Comparison of ENCODE assay signal across 8 cellular contexts in the genomic region with DNA sequence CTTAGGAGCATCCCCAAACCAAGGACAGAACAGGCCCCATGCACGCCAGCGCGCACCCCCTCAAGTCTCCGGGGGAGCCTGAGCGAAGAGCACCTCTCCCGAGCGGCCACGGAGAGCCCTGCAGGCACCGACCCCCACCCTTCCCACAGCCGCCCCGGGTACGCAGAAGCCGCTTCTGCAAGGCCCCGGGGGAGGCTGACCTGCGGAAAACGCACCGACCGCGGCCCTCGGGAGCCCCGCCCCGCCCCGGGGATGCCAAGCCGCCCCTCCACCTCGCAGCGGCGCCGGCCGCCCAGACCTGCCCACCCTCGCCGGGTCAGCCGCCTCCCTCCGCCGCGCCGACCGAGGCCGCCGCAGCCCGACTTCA. TPM values are rescaled to one million over a fixed set of nuclear protein-coding genes. Genes with fewer than 3 reads are reported as not detected.
DNase-seq lines count a peak whose midpoint lies in the region; ATAC-seq and TF ChIP-seq lines count a peak whose summit lies in the region.

No MANE protein-coding gene starts in this region.

- H3K9me3 ChIP-seq in colonic mucosa, result no peaks in the 10 kb centered on the region

- intact Hi-C loops in colonic mucosa (cut with DNase I), result loop anchor here (10.0 kb wide), 1 partner anchor 60 kb away; the partner anchor contains the start of gene IPO8

- H3K27ac ChIP-seq in 22Rv1 (peak overlapping the region; percentile 89), colonic mucosa (peak overlapping the region; percentile 90)

- H3K4me1 Mint-ChIP-seq in natural killer cell treated with Interleukin-12 subunit alpha and Interleukin-12 subunit beta and Interleukin-15 and Interleukin-18, amount 100 ng/mL, for 72 hours (ENCODE audit: low read depth in 2 of 2), result peaks cover 36 to 43% of the 10 kb centered on the region in 2 donors

- H3K27me3 ChIP-seq in colonic mucosa, result no peaks in the 10 kb centered on the region

- TF ChIP-seq CTCF in 22Rv1 (IDR thresholded peaks at IDR 0.05) (no peak), LNCaP clone FGC (IDR thresholded peaks at IDR 0.05; ENCODE audit: control insufficient read depth, extremely low read depth, insufficient read depth) (no peak), colonic mucosa (IDR thresholded peaks at IDR 0.05) (no peak)

- no peaks in the 10 kb centered on the region for H3K36me3 ChIP-seq in colonic mucosa

- peak overlapping the region; percentile 80 to 86 for H3K9ac ChIP-seq in colonic mucosa (ENCODE audit: low read depth in 2 of 2, low read length in 2 of 2)

- H3K4me3 ChIP-seq in LNCaP clone FGC (ENCODE audit: low read depth, low read length) (peak overlapping the region; percentile 55), colonic mucosa (peak overlapping the region; percentile 84)

- H3K4me1 ChIP-seq in colonic mucosa, result peaks cover 7% of the 10 kb centered on the region

- H3K27ac Mint-ChIP-seq in natural killer cell treated with Interleukin-12 subunit alpha and Interleukin-12 subunit beta and Interleukin-15 and Interleukin-18, amount 100 ng/mL, for 72 hours, result peak overlapping the region; percentile 63 to 79

- peak overlapping the region; percentile 93 for H3K4me3 Mint-ChIP-seq in natural killer cell treated with Interleukin-12 subunit alpha and Interleukin-12 subunit beta and Interleukin-15 and Interleukin-18, amount 100 ng/mL, for 72 hours

- no peaks in the 10 kb centered on the region for H3K27me3 Mint-ChIP-seq in natural killer cell treated with Interleukin-12 subunit alpha and Interleukin-12 subunit beta and Interleukin-15 and Interleukin-18, amount 100 ng/mL, for 72 hours

- DNase-seq in LNCaP clone FGC (ENCODE audit: low read depth) (no peak), colonic mucosa (no peak), NCI-H524 (lab: John Stamatoyannopoulos, UW) (no peak), cerebellar cortex (ENCODE audit: low spot score) (no peak)
- DNase-seq in natural killer cell treated with Interleukin-12 subunit alpha and Interleukin-12 subunit beta and Interleukin-15 and Interleukin-18, amount 100 ng/mL, for 72 hours (ENCODE audit: low spot score), result no peak

- peak; percentile 57 for ATAC-seq in GM18907 (IDR thresholded peaks at IDR 0.05; ENCODE audit: unreplicated experiment)
- no peak for ATAC-seq in natural killer cell treated with Interleukin-12 subunit alpha and Interleukin-12 subunit beta and Interleukin-15 and Interleukin-18, amount 100 ng/mL, for 72 hours
- ATAC-seq in HG03095 (IDR thresholded peaks at IDR 0.05; ENCODE audit: unreplicated experiment), result no peak

- H3K9me3 Mint-ChIP-seq in natural killer cell treated with Interleukin-12 subunit alpha and Interleukin-12 subunit beta and Interleukin-15 and Interleukin-18, amount 100 ng/mL, for 72 hours, result no peaks in the 10 kb centered on the region

- no peaks in the 10 kb centered on the region for H3K36me3 Mint-ChIP-seq in natural killer cell treated with Interleukin-12 subunit alpha and Interleukin-12 subunit beta and Interleukin-15 and Interleukin-18, amount 100 ng/mL, for 72 hours

RNA-seq across cellular contexts. Expression of gene CAPRIN2, which starts 0.4 kb away (rescaled TPM):
- total RNA-seq in colonic mucosa, result 1 to 10 TPM; 6.1 to 8.2 TPM
- 10 to 100 TPM; 12.9 to 16.2 TPM for total RNA-seq in natural killer cell treated with Interleukin-12 subunit alpha and Interleukin-12 subunit beta and Interleukin-15 and Interleukin-18, amount 100 ng/mL, for 72 hours

RNA-seq across cellular contexts. Expression of gene IPO8, which starts 58.7 kb away (rescaled TPM):
- 10 to 100 TPM; 55.2 to 57.2 TPM for total RNA-seq in colonic mucosa
- 10 to 100 TPM; 40.0 to 49.1 TPM for total RNA-seq in natural killer cell treated with Interleukin-12 subunit alpha and Interleukin-12 subunit beta and Interleukin-15 and Interleukin-18, amount 100 ng/mL, for 72 hours
